Comparison of ENCODE assay signal across 16 cellular contexts in genomic region chr2:176768185-176768584, GRCh38.
DNase-seq lines count a peak whose midpoint lies in the region; ATAC-seq and TF ChIP-seq lines count a peak whose summit lies in the region.
"Had no signal": no experiment of that assay in that cellular context is flagged by ENCODE, and none has a peak within 500 bp of the region (broad histone marks: within the 10 kb centered on the region; RNA-seq: fewer than 3 reads in every experiment).

No MANE protein-coding gene starts in this region.

- H3K79me2 ChIP-seq in SU-DHL-6 (ENCODE audit: insufficient read depth, low read length): no peaks in the 10 kb centered on the region

- no peaks in the 10 kb centered on the region for H3K9me3 ChIP-seq in SU-DHL-6 (ENCODE audit: insufficient read depth, low read length)
- H3K9me3 ChIP-seq: uterus had no signal

- TF ChIP-seq CTCF in SU-DHL-6 (IDR thresholded peaks at IDR 0.05; ENCODE audit: insufficient read depth, low read length, poor library complexity, severe bottlenecking): no peak

- ATAC-seq in left cardiac atrium (peak; percentile 12 to 74), Right ventricle myocardium inferior (no peak), HG02885 (IDR thresholded peaks at IDR 0.05; ENCODE audit: poor library complexity, unreplicated experiment) (no peak)
- ATAC-seq: activated naive CD8-positive, alpha-beta T cell treated with anti-CD3 and anti-CD28 coated beads, Interleukin-2, amount 50 U/mL, for 24 hours; left lobe of liver had no signal

- no peaks in the 10 kb centered on the region for H4K20me1 ChIP-seq in SU-DHL-6 (ENCODE audit: low read depth, low read length)

- H3K27ac ChIP-seq in SU-DHL-6 (ENCODE audit: low read depth, low read length): peak overlapping the region; percentile 42
- H3K27ac ChIP-seq: PC-9, spleen, uterus had no signal

- intact Hi-C loops in left cardiac atrium (cut with DNase I): no loop called here
- intact Hi-C loops in Right ventricle myocardium inferior (cut with DNase I): no loop called here

- no peaks in the 10 kb centered on the region for H3F3A ChIP-seq in SU-DHL-6 (ENCODE audit: insufficient read depth)

- H3K36me3 ChIP-seq in SU-DHL-6 (ENCODE audit: low read length): no peaks in the 10 kb centered on the region
- H3K36me3 ChIP-seq: spleen, uterus had no signal

- H3K27me3 ChIP-seq in SU-DHL-6 (ENCODE audit: low read length): no peaks in the 10 kb centered on the region
- H3K27me3 ChIP-seq: spleen, uterus had no signal

- H2AFZ ChIP-seq in SU-DHL-6 (ENCODE audit: low read depth, low read length, severe bottlenecking): no peak overlapping the region
- H2AFZ ChIP-seq: PC-9 had no signal

- DNase-seq in left cardiac atrium (no peak), Right ventricle myocardium inferior (ENCODE audit: missing footprints) (no peak), NCI-H2196 (lab: John Stamatoyannopoulos, UW; ENCODE audit: unreplicated experiment) (peak; percentile 77), HK-2 (ENCODE audit: unreplicated experiment) (no peak), DMS114 treated with DMSO at 0.1 percent for 48 hours (lab: John Stamatoyannopoulos, UW; ENCODE audit: unreplicated experiment) (no peak)
- DNase-seq in stimulated activated CD4-positive, alpha-beta T cell treated with anti-CD3 and anti-CD28 coated beads, Interleukin-4, amount 100 ng/mL, for 4 hours: no peak
- DNase-seq: activated CD8-positive, alpha-beta memory T cell treated with anti-CD3 and anti-CD28 coated beads for 24 hours; activated naive CD8-positive, alpha-beta T cell treated with anti-CD3 and anti-CD28 coated beads, Interleukin-2, amount 50 U/mL, for 24 hours; effector memory CD4-positive, alpha-beta T cell; PC-9; spleen; stimulated activated naive CD4-positive, alpha-beta T cell treated with Interleukin-2 at 50 U/mL for 16 hours had no signal

- H3K9ac ChIP-seq in SU-DHL-6 (ENCODE audit: low read length): no peak overlapping the region

- H3K4me3 ChIP-seq in SU-DHL-6 (ENCODE audit: insufficient read depth, low read length, poor library complexity, severe bottlenecking): no peak overlapping the region
- H3K4me3 ChIP-seq: PC-9, spleen, uterus had no signal

- H3K4me2 ChIP-seq in SU-DHL-6 (ENCODE audit: low read depth, low read length, poor library complexity, severe bottlenecking): no peak overlapping the region
- H3K4me2 ChIP-seq: PC-9 had no signal

- H3K9me2 ChIP-seq in SU-DHL-6 (replicated peaks; ENCODE audit: insufficient read depth, low read length): no peaks in the 10 kb centered on the region

Comparison
In these comparisons a context has a peak if more than half of its experiments do, and no peak if none do; other contexts are left out.
1. ATAC-seq: peak in left cardiac atrium (2 of 2); none in Right ventricle myocardium inferior (single experiment) and HG02885 (single experiment).